Comparison of ENCODE assay signal across 11 cellular contexts in the genomic region with DNA sequence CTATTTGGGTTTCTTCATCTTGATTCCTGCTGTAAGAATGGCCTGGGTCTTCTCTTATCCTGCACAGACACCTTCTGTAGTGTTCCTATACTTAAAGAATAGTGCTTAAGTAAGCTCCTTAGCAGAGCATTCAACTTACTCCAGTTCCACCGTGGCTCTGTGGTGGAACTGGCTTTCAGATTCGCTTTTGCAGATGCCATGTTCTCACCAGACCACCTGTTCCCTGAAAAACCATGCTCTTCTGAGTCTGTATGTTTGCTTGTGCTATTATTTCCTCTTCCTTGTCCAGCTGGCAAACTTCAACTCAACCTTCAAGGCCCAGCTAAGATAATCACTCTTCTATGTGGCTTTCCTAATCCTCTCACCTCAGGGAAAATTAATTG. TPM values are rescaled to one million over a fixed set of nuclear protein-coding genes. Genes with fewer than 3 reads are reported as not detected.
DNase-seq lines count a peak whose midpoint lies in the region; ATAC-seq and TF ChIP-seq lines count a peak whose summit lies in the region.
"Had no signal": no experiment of that assay in that cellular context is flagged by ENCODE, and none has a peak within 500 bp of the region (broad histone marks: within the 10 kb centered on the region; RNA-seq: fewer than 3 reads in every experiment).

No MANE protein-coding gene starts in this region.

- H3K27ac Mint-ChIP-seq in activated naive CD4-positive, alpha-beta T cell treated with anti-CD3 and anti-CD28 coated beads for 36 hours, result peak overlapping the region; percentile 91
- H3K27ac Mint-ChIP-seq in activated naive CD8-positive, alpha-beta T cell, result peak overlapping the region; percentile 89
- H3K27ac Mint-ChIP-seq in mesothelial cell of epicardium, result peak overlapping the region; percentile 87

- peaks cover 60% of the 10 kb centered on the region for H3K4me1 Mint-ChIP-seq in activated naive CD4-positive, alpha-beta T cell treated with anti-CD3 and anti-CD28 coated beads for 36 hours (ENCODE audit: low read depth)
- peaks cover 72% of the 10 kb centered on the region for H3K4me1 Mint-ChIP-seq in activated naive CD8-positive, alpha-beta T cell (ENCODE audit: low read depth)
- H3K4me1 Mint-ChIP-seq in mesothelial cell of epicardium, result peaks cover 42% of the 10 kb centered on the region

- ATAC-seq in upper lobe of right lung, result no peak
- ATAC-seq: HCT116 had no signal

- no peaks in the 10 kb centered on the region for H3K27me3 Mint-ChIP-seq in activated naive CD4-positive, alpha-beta T cell treated with anti-CD3 and anti-CD28 coated beads for 36 hours (ENCODE audit: low read depth)
- no peaks in the 10 kb centered on the region for H3K27me3 Mint-ChIP-seq in activated naive CD8-positive, alpha-beta T cell
- H3K27me3 Mint-ChIP-seq in mesothelial cell of epicardium (ENCODE audit: low read depth), result no peaks in the 10 kb centered on the region

- H3K4me3 ChIP-seq in upper lobe of right lung, result no peak overlapping the region

- DNase-seq in activated naive CD4-positive, alpha-beta T cell treated with anti-CD3 and anti-CD28 coated beads for 36 hours, result no peak
- DNase-seq in activated naive CD4-positive, alpha-beta T cell (lab: John Stamatoyannopoulos, UW), result no peak
- DNase-seq in mesothelial cell of epicardium (ENCODE audit: low spot score in 2 of 2, unreplicated experiment in 2 of 2), result no peak
- no peak for DNase-seq in upper lobe of right lung
- no peak for DNase-seq in stimulated activated naive CD4-positive, alpha-beta T cell treated with Interleukin-2 at 50 U/mL for 16 hours (lab: John Stamatoyannopoulos, UW)
- DNase-seq in HK-2 (ENCODE audit: unreplicated experiment), result no peak
- DNase-seq in COLO668 (lab: John Stamatoyannopoulos, UW; ENCODE audit: unreplicated experiment), result no peak
- DNase-seq: COR-L47, NCI-H2081 treated with DMSO at 0.1 percent for 48 hours had no signal

- intact Hi-C loops in activated naive CD4-positive, alpha-beta T cell treated with anti-CD3 and anti-CD28 coated beads for 36 hours (cut with micrococcal nuclease), result loop anchor here (1.0 to 5.0 kb wide), 5 partner anchors 37 to 649 kb away; partner anchors contain the start of genes TP53RK and ZNF334
- intact Hi-C loops in upper lobe of right lung (cut with DNase I), result no loop called here

- peak overlapping the region; percentile 77 for H3K27ac ChIP-seq in upper lobe of right lung

- peaks cover 11% of the 10 kb centered on the region for H3K36me3 Mint-ChIP-seq in activated naive CD4-positive, alpha-beta T cell treated with anti-CD3 and anti-CD28 coated beads for 36 hours (ENCODE audit: low read depth)
- peaks cover 6% of the 10 kb centered on the region for H3K36me3 Mint-ChIP-seq in activated naive CD8-positive, alpha-beta T cell
- H3K36me3 Mint-ChIP-seq in mesothelial cell of epicardium, result no peaks in the 10 kb centered on the region

- TF ChIP-seq CTCF in mesothelial cell of epicardium (IDR thresholded peaks at IDR 0.05; ENCODE audit: unreplicated experiment), result no peak
- TF ChIP-seq CTCF in upper lobe of right lung (IDR thresholded peaks at IDR 0.05), result no peak

- no peaks in the 10 kb centered on the region for H3K27me3 ChIP-seq in upper lobe of right lung

- peaks cover 7% of the 10 kb centered on the region for H3K36me3 ChIP-seq in upper lobe of right lung

- peaks cover 72% of the 10 kb centered on the region for H3K4me1 ChIP-seq in upper lobe of right lung

- no peaks in the 10 kb centered on the region for H3K9me3 Mint-ChIP-seq in activated naive CD4-positive, alpha-beta T cell treated with anti-CD3 and anti-CD28 coated beads for 36 hours
- no peaks in the 10 kb centered on the region for H3K9me3 Mint-ChIP-seq in activated naive CD8-positive, alpha-beta T cell (ENCODE audit: low read depth)
- no peaks in the 10 kb centered on the region for H3K9me3 Mint-ChIP-seq in mesothelial cell of epicardium

- CTCF ChIA-PET in activated naive CD4-positive, alpha-beta T cell treated with anti-CD3 and anti-CD28 coated beads for 36 hours (lab: Charles Lee), result interaction anchor here (1.8 kb wide), 1 partner anchor 94 kb away, joined by 5 read pairs; no protein-coding TSS in a partner anchor

- H3K9me3 ChIP-seq in upper lobe of right lung, result no peaks in the 10 kb centered on the region

- H3K4me3 Mint-ChIP-seq in activated naive CD4-positive, alpha-beta T cell treated with anti-CD3 and anti-CD28 coated beads for 36 hours, result peak overlapping the region; percentile 56
- peak overlapping the region; percentile 71 for H3K4me3 Mint-ChIP-seq in activated naive CD8-positive, alpha-beta T cell
- H3K4me3 Mint-ChIP-seq in mesothelial cell of epicardium, result no peak overlapping the region

RNA-seq across cellular contexts. Expression of gene ELMO2, which starts 4.9 kb away (rescaled TPM):
- 10 to 100 TPM; 76.8 to 81.0 TPM for total RNA-seq in activated naive CD4-positive, alpha-beta T cell treated with anti-CD3 and anti-CD28 coated beads for 36 hours
- total RNA-seq in mesothelial cell of epicardium, result 53.2 to 56.5 TPM (median 54.2 TPM) in 3 replicates
- total RNA-seq in upper lobe of right lung, result 57.0 TPM
